Comparison of ENCODE assay signal across 8 cellular contexts in genomic region chr12:25959069-25959961, GRCh38. TPM values are rescaled to one million over a fixed set of nuclear protein-coding genes. Genes with fewer than 3 reads are reported as not detected.
DNase-seq lines count a peak whose midpoint lies in the region; ATAC-seq and TF ChIP-seq lines count a peak whose summit lies in the region.

No MANE protein-coding gene starts in this region.

- H4K20me1 ChIP-seq in PC-9 (ENCODE audit: insufficient read depth), result no peaks in the 10 kb centered on the region

- H3K9me3 ChIP-seq in PC-9 (ENCODE audit: insufficient read depth, low read depth) (no peaks in the 10 kb centered on the region), iPS DF 6.9 (ENCODE audit: control insufficient read depth, insufficient read depth, low read length) (no peaks in the 10 kb centered on the region)

- peak overlapping the region; percentile 98 for H2AFZ ChIP-seq in PC-9

- H3K4me1 Mint-ChIP-seq in MCF 10A (ENCODE audit: insufficient read depth, unreplicated experiment), result peaks cover 27% of the 10 kb centered on the region

- intact Hi-C loops in PC-9 (cut with micrococcal nuclease; ENCODE audit: unreplicated experiment), result loop anchor here (2.0 to 10.0 kb wide), 8 partner anchors 53 to 693 kb away; no protein-coding TSS in a partner anchor
- intact Hi-C loops in MCF 10A (cut with micrococcal nuclease), result loop anchor here (1.0 to 5.0 kb wide), 7 partner anchors 70 to 627 kb away; no protein-coding TSS in a partner anchor

- WGBS in iPS DF 6.9 (ENCODE audit: insufficient coverage, insufficient read length), result no CpG with 5 or more reads among the region's 57 CpGs

- peaks cover 20% of the 10 kb centered on the region for H3F3A ChIP-seq in PC-9 (ENCODE audit: insufficient read depth, low read depth)

- ATAC-seq in HG02642 (IDR thresholded peaks at IDR 0.05; ENCODE audit: poor library complexity, unreplicated experiment), result peak; percentile 48

- peak overlapping the region; percentile 14 for H3K27ac ChIP-seq in PC-9
- no peak overlapping the region for H3K27ac ChIP-seq in iPS DF 6.9 (ENCODE audit: low read length)

- H3K27me3 ChIP-seq in PC-9 (ENCODE audit: insufficient read depth, low read depth) (no peaks in the 10 kb centered on the region), iPS DF 6.9 (ENCODE audit: control insufficient read depth, insufficient read depth, low read length) (no peaks in the 10 kb centered on the region)

- peak; percentile 78 for DNase-seq in GM03348 (ENCODE audit: low spot score)
- DNase-seq in PC-9, result peak; percentile 38 to 51
- DNase-seq in MCF 10A (ENCODE audit: unreplicated experiment), result peak; percentile 76
- DNase-seq in iPS DF 6.9 (ENCODE audit: low read depth, low spot score), result no peak
- peak; percentile 80 for DNase-seq in renal cortical epithelial cell (ENCODE audit: low read depth)
- no peak for DNase-seq in NCI-H1694 (lab: John Stamatoyannopoulos, UW)
- DNase-seq in GM10266 (ENCODE audit: extremely low spot score), result no peak

- peak overlapping the region; percentile 92 for H3K4me2 ChIP-seq in PC-9

- H3K4me3 Mint-ChIP-seq in MCF 10A (ENCODE audit: unreplicated experiment), result peak overlapping the region; percentile 81

- H3K36me3 Mint-ChIP-seq in MCF 10A (ENCODE audit: insufficient read depth, unreplicated experiment), result no peaks in the 10 kb centered on the region

- BruUV-seq in PC-9 (replicated peaks; lab: Mats Ljungman, UMichigan) (no TSS peak), MCF 10A (replicated peaks; lab: Mats Ljungman, UMichigan) (TSS peak; percentile 43)

- H3K27ac Mint-ChIP-seq in MCF 10A (ENCODE audit: low read depth, unreplicated experiment), result peak overlapping the region; percentile 71

- H3K27me3 Mint-ChIP-seq in MCF 10A (ENCODE audit: insufficient read depth, unreplicated experiment), result no peaks in the 10 kb centered on the region

- H3K79me2 ChIP-seq in PC-9 (ENCODE audit: low read depth), result peaks cover 51% of the 10 kb centered on the region

- H3K4me1 ChIP-seq in PC-9 (replicated peaks; ENCODE audit: insufficient read depth) (peaks cover 26% of the 10 kb centered on the region), iPS DF 6.9 (ENCODE audit: control insufficient read depth, insufficient read depth, low read length) (peaks cover 2% of the 10 kb centered on the region; the same call in 1 of the 2 replicates)

- H3K36me3 ChIP-seq in PC-9 (ENCODE audit: low read depth), result peaks cover 7% of the 10 kb centered on the region; the same call in 1 of the 2 replicates
- H3K36me3 ChIP-seq in iPS DF 6.9 (ENCODE audit: control insufficient read depth, insufficient read depth, low read length), result no peaks in the 10 kb centered on the region

- no peaks in the 10 kb centered on the region for H3K9me3 Mint-ChIP-seq in MCF 10A (ENCODE audit: unreplicated experiment)

- no peak for TF ChIP-seq CTCF in PC-9 (conservative IDR thresholded peaks at IDR 0.05)
- TF ChIP-seq CTCF in MCF 10A (IDR thresholded peaks at IDR 0.05; ENCODE audit: unreplicated experiment), result no peak
- TF ChIP-seq CTCF in GM10266 (IDR thresholded peaks at IDR 0.05; ENCODE audit: control insufficient read depth, insufficient read depth, low read depth, missing control alignments), result no peak

- POLR2A ChIA-PET in PC-9 (lab: Charles Lee; ENCODE audit: unreplicated experiment), result interaction anchor here (0.5 to 0.9 kb wide), 4 partner anchors 34 to 655 kb away, joined by 3 to 6 read pairs (median 5); no protein-coding TSS in a partner anchor
- POLR2A ChIA-PET in MCF 10A (lab: Yijun Ruan, JAX), result interaction anchor here (0.5 to 3.7 kb wide), 37 partner anchors 12 to 542 kb away, joined by 3 to 29 read pairs (median 4); partner anchors contain the start of gene BHLHE41

- no peaks in the 10 kb centered on the region for H3K9me2 ChIP-seq in PC-9 (ENCODE audit: insufficient read depth)

- CTCF ChIA-PET in PC-9 (lab: Charles Lee) (interaction anchor here (0.6 to 0.7 kb wide), 2 partner anchors 34 to 471 kb away, joined by 5 to 11 read pairs; no protein-coding TSS in a partner anchor), MCF 10A (lab: Yijun Ruan, JAX) (interaction anchor here (0.6 to 1.9 kb wide), 26 partner anchors 11 to 585 kb away, joined by 3 to 11 read pairs (median 4); no protein-coding TSS in a partner anchor)

- H3K4me3 ChIP-seq in PC-9 (peak overlapping the region; percentile 84), iPS DF 6.9 (ENCODE audit: low read length) (peak overlapping the region; percentile 97)

RNA-seq across cellular contexts. Expression of gene RASSF8, which starts 0.8 kb away (rescaled TPM):
- 26.5 and 30.6 TPM in 2 replicates for total RNA-seq in PC-9 (2021)
- 52.9 and 70.1 TPM in 2 replicates for total RNA-seq in MCF 10A (2022)
- total RNA-seq in renal cortical epithelial cell, result 48.1 and 68.5 TPM in 2 replicates

Comparison
In these comparisons a context has a peak if more than half of its experiments do, and no peak if none do; other contexts are left out.
1. DNase-seq: peak in GM03348 (single experiment), PC-9 (2 of 2), MCF 10A (single experiment) and renal cortical epithelial cell (single experiment); none in iPS DF 6.9 (single experiment), NCI-H1694 (single experiment) and GM10266 (single experiment).